Comparison of ENCODE assay signal across 11 cellular contexts in the genomic region with DNA sequence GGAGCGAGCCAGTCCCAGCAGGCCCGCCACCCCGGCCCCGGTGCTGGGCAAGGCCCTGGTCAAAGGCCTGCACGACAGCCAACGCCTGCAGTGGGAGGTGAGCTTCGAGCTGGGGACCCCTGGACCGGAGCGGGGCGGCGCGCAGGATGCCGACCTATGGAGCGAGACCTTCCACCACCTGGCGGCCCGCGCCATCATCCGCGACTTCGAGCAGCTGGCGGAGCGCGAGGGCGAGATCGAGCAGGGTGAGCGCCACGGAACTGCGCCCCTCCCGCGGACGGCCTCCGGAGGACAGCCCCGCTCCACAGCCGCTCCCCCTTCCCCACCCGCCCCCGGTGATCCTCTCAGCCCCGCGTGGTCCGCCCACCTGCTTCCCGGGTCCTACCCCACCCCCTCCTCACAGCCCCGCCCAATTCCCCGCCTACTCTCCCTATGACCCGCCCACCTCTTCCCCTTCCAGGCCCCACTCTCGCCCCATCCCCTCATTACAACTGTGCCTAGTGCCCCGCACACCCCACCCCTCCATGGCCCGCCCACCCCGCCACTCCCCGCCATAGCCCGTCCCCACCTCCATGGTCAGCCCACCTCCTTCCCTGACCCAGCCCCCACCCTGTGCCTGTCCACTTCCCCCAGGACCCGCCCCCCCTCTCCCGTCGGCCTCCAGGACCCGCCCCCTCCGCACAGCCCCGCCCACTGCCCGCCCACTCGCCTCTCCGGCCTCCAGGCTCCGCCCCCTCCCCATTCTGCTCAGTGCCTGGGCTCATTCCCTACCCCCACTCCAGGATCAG. TPM values are rescaled to one million over a fixed set of nuclear protein-coding genes. Genes with fewer than 3 reads are reported as not detected.
DNase-seq lines count a peak whose midpoint lies in the region; ATAC-seq, FAIRE-seq and TF ChIP-seq lines count a peak whose summit lies in the region.
"Had no signal": no experiment of that assay in that cellular context is flagged by ENCODE, and none has a peak within 500 bp of the region (broad histone marks: within the 10 kb centered on the region; RNA-seq: fewer than 3 reads in every experiment).

No MANE protein-coding gene starts in this region.

- H2AK5ac ChIP-seq in mesendoderm (ENCODE audit: low read length), result no peak overlapping the region

- peak overlapping the region; percentile 84 for H3K56ac ChIP-seq in mesendoderm (ENCODE audit: low read length)

- no peak overlapping the region for H4K8ac ChIP-seq in mesendoderm (ENCODE audit: low read depth, low read length)

- H3K18ac ChIP-seq in mesendoderm (ENCODE audit: low read length), result no peak overlapping the region

- H3K4me2 ChIP-seq in mammary epithelial cell (ENCODE audit: insufficient read depth, low read depth, low read length) (peak overlapping the region; percentile 11), mesendoderm (ENCODE audit: low read length) (peak overlapping the region; percentile 73)

- H3K23ac ChIP-seq in mesendoderm (ENCODE audit: low read length), result no peak overlapping the region

- no peak for TF ChIP-seq CTCF in mammary epithelial cell (conservative IDR thresholded peaks at IDR 0.05 in 1 of 2, IDR thresholded peaks at IDR 0.05 in 1 of 2; ENCODE audit: extremely low read depth in 1 of 2, insufficient read depth in 1 of 2, low read depth in 1 of 2, low read length in 2 of 2)
- no peak for TF ChIP-seq CTCF in D721Med (IDR thresholded peaks at IDR 0.05; ENCODE audit: insufficient read depth, missing control alignments)

- H4K5ac ChIP-seq in mesendoderm (ENCODE audit: low read length), result no peak overlapping the region

- H2BK120ac ChIP-seq in mesendoderm (ENCODE audit: low read depth, low read length), result no peak overlapping the region

- no peaks in the 10 kb centered on the region for H3K36me3 ChIP-seq in mammary epithelial cell (ENCODE audit: insufficient read depth, low read length)
- H3K36me3 ChIP-seq in mesendoderm (ENCODE audit: control insufficient read depth, insufficient read depth, low read length), result no peaks in the 10 kb centered on the region
- H3K36me3 ChIP-seq: HAP-1 had no signal

- no peaks in the 10 kb centered on the region for H3K27me3 ChIP-seq in mammary epithelial cell (ENCODE audit: insufficient read depth, low read length)
- no peaks in the 10 kb centered on the region for H3K27me3 ChIP-seq in mesendoderm (ENCODE audit: insufficient read depth, low read length, poor library complexity)

- no peaks in the 10 kb centered on the region for H3K9me3 ChIP-seq in mammary epithelial cell (replicated peaks; ENCODE audit: insufficient read depth, low read length)
- H3K9me3 ChIP-seq: HAP-1 had no signal

- no peak for FAIRE-seq in D721Med (lab: Jason Lieb, UNC)

- H4K20me1 ChIP-seq in mammary epithelial cell (ENCODE audit: insufficient read depth, low read length), result no peaks in the 10 kb centered on the region

- ATAC-seq in Right ventricle myocardium inferior (peak; percentile 56), GM19467 (IDR thresholded peaks at IDR 0.05; ENCODE audit: unreplicated experiment) (no peak), GM18517 (IDR thresholded peaks at IDR 0.05; ENCODE audit: unreplicated experiment) (no peak)

- H2AFZ ChIP-seq in mammary epithelial cell (ENCODE audit: low read depth, low read length), result no peak overlapping the region

- no CpG with 5 or more reads among the region's 59 CpGs for WGBS in mammary epithelial cell (ENCODE audit: low coverage, missing lambda C conversion rate)
- no CpG with 5 or more reads among the region's 59 CpGs for WGBS in mesendoderm (ENCODE audit: extremely low coverage, insufficient coverage, low lambda C conversion rate)

- H3K27ac ChIP-seq in mammary epithelial cell (ENCODE audit: insufficient read depth, low read depth, low read length) (no peak overlapping the region), mesendoderm (ENCODE audit: low read depth, low read length) (no peak overlapping the region)

- DNase-seq in Right ventricle myocardium inferior (ENCODE audit: missing footprints), result peak; percentile 60
- DNase-seq in cardiac septum (ENCODE audit: low spot score), result no peak
- DNase-seq in mammary epithelial cell, result no peak
- DNase-seq in mesendoderm, result peak; percentile 73
- DNase-seq in D721Med (ENCODE audit: insufficient read length, low spot score), result no peak
- no peak for DNase-seq in cortex of kidney (lab: John Stamatoyannopoulos, UW)
- DNase-seq: NCI-H526 treated with DMSO at 0.1 percent for 48 hours had no signal

- H3K4me1 ChIP-seq in mammary epithelial cell (ENCODE audit: insufficient read depth, low read length) (no peaks in the 10 kb centered on the region), mesendoderm (ENCODE audit: control insufficient read depth, low read depth, low read length) (no peaks in the 10 kb centered on the region)
- H3K4me1 ChIP-seq: HAP-1 had no signal

- H3K79me2 ChIP-seq in mammary epithelial cell (ENCODE audit: insufficient read depth, low read length), result no peaks in the 10 kb centered on the region
- no peaks in the 10 kb centered on the region for H3K79me2 ChIP-seq in mesendoderm (ENCODE audit: control insufficient read depth, insufficient read depth, low read length)

- H3K9ac ChIP-seq in mammary epithelial cell (ENCODE audit: insufficient read depth, low read length) (no peak overlapping the region), mesendoderm (ENCODE audit: low read length) (peak overlapping the region; percentile 66)

- intact Hi-C loops in Right ventricle myocardium inferior (cut with DNase I) (no loop called here), cardiac septum (cut with DNase I) (no loop called here), mammary epithelial cell (cut with micrococcal nuclease) (no loop called here)

- CTCF ChIA-PET in mammary epithelial cell (lab: Charles Lee; ENCODE audit: low non-redundant PET), result no interaction called here

- BruUV-seq in mammary epithelial cell (replicated peaks; lab: Mats Ljungman, UMichigan), result no TSS peak

- H2BK15ac ChIP-seq in mesendoderm (replicated peaks; ENCODE audit: low read depth), result no peak overlapping the region

- H2BK5ac ChIP-seq in mesendoderm (ENCODE audit: low read length), result no peak overlapping the region

- no peaks in the 10 kb centered on the region for H3K79me1 ChIP-seq in mesendoderm (ENCODE audit: low read length)

- H3K4me3 ChIP-seq in mammary epithelial cell (replicated peaks in 1 of 3; ENCODE audit: insufficient read depth in 1 of 3, low read depth in 2 of 3, low read length in 3 of 3) (peak overlapping the region in 1 of 3 experiments; percentile 22), mesendoderm (ENCODE audit: low read length) (no peak overlapping the region)
- H3K4me3 ChIP-seq: HAP-1 had no signal

- dilution Hi-C loops in mammary epithelial cell (cut with HindIII; ENCODE audit: low sequenced_read_pairs), result loop anchor here (10.0 kb wide), 1 partner anchor 81 kb away; no protein-coding TSS in a partner anchor

- no peak overlapping the region for H3K4ac ChIP-seq in mesendoderm (ENCODE audit: low read depth, low read length)

- in situ Hi-C loops in mammary epithelial cell (cut with MboI; ENCODE audit: low sequenced_read_pairs in 2 of 2), result no loop called here

RNA-seq across cellular contexts. Expression of a gene that starts 52.7 kb away (rescaled TPM):
- total RNA-seq in Right ventricle myocardium inferior (not detected), cardiac septum (not detected), mammary epithelial cell (not detected)
- not detected for polyA plus RNA-seq in mammary epithelial cell
- polyA minus RNA-seq in mammary epithelial cell, result not detected
- polyA plus RNA-seq in mesendoderm (2013, experiment 1 of 2), result 0.01 TPM
- polyA plus RNA-seq in mesendoderm (2013, experiment 2 of 2), result 0.03 TPM
- total RNA-seq: glomerular endothelial cell had no signal

Comparison
In these comparisons a context has a peak if more than half of its experiments do, and no peak if none do; other contexts are left out.
1. DNase-seq: peak in Right ventricle myocardium inferior (single experiment) and mesendoderm (single experiment); none in cardiac septum (single experiment), mammary epithelial cell (single experiment), D721Med (single experiment) and cortex of kidney (single experiment).